In the genomic region with DNA sequence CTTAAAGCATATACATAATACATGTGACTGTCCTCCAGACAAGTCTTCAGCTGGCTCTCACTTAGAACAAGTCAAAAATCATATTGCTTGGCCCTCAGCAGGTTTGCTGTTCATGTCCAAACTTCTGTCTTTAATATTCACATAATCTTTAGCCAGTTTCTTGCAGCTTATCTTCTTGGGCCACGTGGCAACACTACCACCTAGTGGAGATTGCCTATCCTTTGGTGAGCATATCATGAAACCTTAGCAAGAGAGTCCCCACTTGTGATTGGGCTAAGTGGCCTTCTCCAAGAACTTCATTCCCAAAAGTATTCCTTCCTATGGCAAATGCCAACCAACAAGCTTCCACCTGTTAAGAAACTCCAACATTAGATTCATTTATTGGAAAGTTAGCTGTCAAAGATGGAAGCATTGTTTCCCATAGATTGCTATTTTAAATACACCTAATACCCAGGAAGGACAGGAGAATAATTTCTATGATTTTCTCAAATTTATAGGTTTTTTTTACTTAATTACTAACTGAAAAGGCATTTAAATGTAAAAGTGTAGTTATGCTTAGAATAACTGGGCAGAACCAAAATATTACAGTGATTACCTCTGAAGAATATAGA, we compare ENCODE assay signal across 8 cellular contexts.
DNase-seq lines count a peak whose midpoint lies in the region; ATAC-seq and TF ChIP-seq lines count a peak whose summit lies in the region.

No MANE protein-coding gene starts in this region.

- peak; percentile 63 for ATAC-seq in GM19025 (IDR thresholded peaks at IDR 0.05; ENCODE audit: low read depth, unreplicated experiment)
- ATAC-seq in HG03135 (IDR thresholded peaks at IDR 0.05; ENCODE audit: unreplicated experiment), result peak; percentile 81

- no peak for TF ChIP-seq EP300 in tibial nerve (IDR thresholded peaks at IDR 0.05)

- no peaks in the 10 kb centered on the region for H3K4me1 ChIP-seq in tibial nerve

- H3K36me3 ChIP-seq in brain microvascular endothelial cell (replicated peaks) (no peaks in the 10 kb centered on the region), kidney epithelial cell (ENCODE audit: control insufficient read depth, insufficient read depth, low read length) (no peaks in the 10 kb centered on the region), tibial nerve (no peaks in the 10 kb centered on the region)

- no peaks in the 10 kb centered on the region for H3K9me3 ChIP-seq in tibial nerve

- DNase-seq in DMS53 treated with DMSO at 0.1 percent for 48 hours (lab: John Stamatoyannopoulos, UW; ENCODE audit: unreplicated experiment) (peak; percentile 27), NCI-H82 treated with DMSO at 0.1 percent for 48 hours (lab: John Stamatoyannopoulos, UW; ENCODE audit: unreplicated experiment) (peak; percentile 31), brain microvascular endothelial cell (peak; percentile 77), kidney epithelial cell (ENCODE audit: low read depth) (peak; percentile 19), tibial nerve (ENCODE audit: low spot score in 2 of 2) (peak; percentile 19 to 62), NCI-H510A (lab: John Stamatoyannopoulos, UW) (no peak)

- in situ Hi-C loops in brain microvascular endothelial cell (cut with HindIII; ENCODE audit: low pct_ligation_motif_present, low sequenced_read_pairs), result no loop called here

- H3K27me3 ChIP-seq in brain microvascular endothelial cell (replicated peaks), result no peaks in the 10 kb centered on the region
- no peaks in the 10 kb centered on the region for H3K27me3 ChIP-seq in kidney epithelial cell (ENCODE audit: control insufficient read depth, insufficient read depth, low read length)
- no peaks in the 10 kb centered on the region for H3K27me3 ChIP-seq in tibial nerve

- no peak for TF ChIP-seq POLR2A in tibial nerve (IDR thresholded peaks at IDR 0.05)

- no peak overlapping the region for H3K4me3 ChIP-seq in brain microvascular endothelial cell (ENCODE audit: low read depth, low read length)
- H3K4me3 ChIP-seq in kidney epithelial cell (ENCODE audit: low read depth, low read length), result no peak overlapping the region
- H3K4me3 ChIP-seq in tibial nerve, result no peak overlapping the region

- WGBS in tibial nerve, 2 donors, result 0 to 10% methylated on average over 1 of the region's 1 CpG

- H3K27ac ChIP-seq in brain microvascular endothelial cell, result no peak overlapping the region
- no peak overlapping the region for H3K27ac ChIP-seq in tibial nerve

- TF ChIP-seq CTCF in brain microvascular endothelial cell (IDR thresholded peaks at IDR 0.05; ENCODE audit: low read depth, low read length, missing control alignments) (peak; percentile 91), kidney epithelial cell (IDR thresholded peaks at IDR 0.05; ENCODE audit: insufficient read depth, low read length, poor library complexity, severe bottlenecking) (peak; percentile 88), tibial nerve (IDR thresholded peaks at IDR 0.05) (peak; percentile 33 to 57 (median 42))
